Comparison of ENCODE assay signal across 9 cellular contexts in genomic region chr17:58756246-58757161, GRCh38. TPM values are rescaled to one million over a fixed set of nuclear protein-coding genes. Genes with fewer than 3 reads are reported as not detected.
DNase-seq lines count a peak whose midpoint lies in the region; ATAC-seq and TF ChIP-seq lines count a peak whose summit lies in the region.
"Had no signal": no experiment of that assay in that cellular context is flagged by ENCODE, and none has a peak within 500 bp of the region (broad histone marks: within the 10 kb centered on the region; RNA-seq: fewer than 3 reads in every experiment).

No MANE protein-coding gene starts in this region.

- in situ Hi-C loops in astrocyte of the spinal cord (cut with HindIII; ENCODE audit: low sequenced_read_pairs) = no loop called here

- peaks cover 67% of the 10 kb centered on the region for H3K27me3 ChIP-seq in skeletal muscle satellite cell (ENCODE audit: control insufficient read depth, insufficient read depth, low read length)

- TF ChIP-seq CTCF in astrocyte of the spinal cord (IDR thresholded peaks at IDR 0.05; ENCODE audit: low read depth, low read length) = no peak

- H3K9ac ChIP-seq in skeletal muscle satellite cell (ENCODE audit: low read depth, low read length) = peak overlapping the region; percentile 41

- ATAC-seq in GM21825 (IDR thresholded peaks at IDR 0.05; ENCODE audit: unreplicated experiment) (no peak), GM18511 (IDR thresholded peaks at IDR 0.05; ENCODE audit: unreplicated experiment) (no peak)

- H3K4me1 ChIP-seq in skeletal muscle satellite cell (ENCODE audit: control insufficient read depth, insufficient read depth, low read length) = peaks cover 14% of the 10 kb centered on the region

- peak; percentile 32 for DNase-seq in activated CD4-positive, CD25-positive, alpha-beta regulatory T cell treated with anti-CD3 and anti-CD28 coated beads, Interleukin-2, amount 50 U/mL, for 72 hours
- no peak for DNase-seq in activated CD4-positive, CD25-positive, alpha-beta regulatory T cell (lab: John Stamatoyannopoulos, UW)
- DNase-seq in NCI-H510A (lab: John Stamatoyannopoulos, UW) = peak; percentile 15
- no peak for DNase-seq in astrocyte of the spinal cord (ENCODE audit: low read depth, low spot score)
- peak; percentile 32 for DNase-seq in iPS-NIHi7 (ENCODE audit: extremely low spot score)

- H3K36me3 ChIP-seq in skeletal muscle satellite cell (ENCODE audit: insufficient read depth, low read length) = no peaks in the 10 kb centered on the region
- H3K36me3 ChIP-seq: thyroid gland had no signal

- H3K4me2 ChIP-seq in skeletal muscle satellite cell (ENCODE audit: low read length) = peak overlapping the region; percentile 97

- peak overlapping the region; percentile 49 for H3K4me3 ChIP-seq in astrocyte of the spinal cord (ENCODE audit: low read depth, low read length)
- peak overlapping the region; percentile 79 for H3K4me3 ChIP-seq in skeletal muscle satellite cell (ENCODE audit: low read length)

- H3K9me3 ChIP-seq in skeletal muscle satellite cell (replicated peaks; ENCODE audit: low read length) = no peaks in the 10 kb centered on the region
- H3K9me3 ChIP-seq: thyroid gland had no signal

RNA-seq across cellular contexts. Expression of gene PPM1E, which starts 0.8 kb away (rescaled TPM):
- total RNA-seq in skeletal muscle satellite cell (2012; rRNA removed) = 0.22 and 0.25 TPM in 2 replicates

Comparison
In these comparisons a context has a peak if more than half of its experiments do, and no peak if none do; other contexts are left out.
1. DNase-seq: peak in activated CD4-positive, CD25-positive, alpha-beta regulatory T cell treated with anti-CD3 and anti-CD28 coated beads, Interleukin-2, amount 50 U/mL, for 72 hours (single experiment), NCI-H510A (single experiment) and iPS-NIHi7 (single experiment); none in activated CD4-positive, CD25-positive, alpha-beta regulatory T cell (0 of 4) and astrocyte of the spinal cord (single experiment).